In genomic region chr5:100828071-100828689, GRCh38 we compare ENCODE assay signal across 8 cellular contexts.
DNase-seq lines count a peak whose midpoint lies in the region; ATAC-seq and TF ChIP-seq lines count a peak whose summit lies in the region.

No MANE protein-coding gene starts in this region.

- no peaks in the 10 kb centered on the region for H3K27me3 ChIP-seq in H7 (ENCODE audit: control insufficient read depth, insufficient read depth, low read length)

- TF ChIP-seq CTCF in mucosa of descending colon (IDR thresholded peaks at IDR 0.05) = no peak
- no peak for TF ChIP-seq CTCF in chondrocyte (IDR thresholded peaks at IDR 0.05)
- TF ChIP-seq CTCF in progenitor cell of endocrine pancreas (IDR thresholded peaks at IDR 0.05; ENCODE audit: unreplicated experiment) = no peak

- H3K36me3 Mint-ChIP-seq in activated T-cell treated with anti-CD3 and anti-CD28 coated beads, Interleukin-2, amount 50 U/mL, for 24 hours (ENCODE audit: low read depth) = peaks cover 53% of the 10 kb centered on the region
- H3K36me3 Mint-ChIP-seq in T-cell = peaks cover 25% of the 10 kb centered on the region
- H3K36me3 Mint-ChIP-seq in chondrocyte (ENCODE audit: low read depth) = no peaks in the 10 kb centered on the region
- H3K36me3 Mint-ChIP-seq in progenitor cell of endocrine pancreas (ENCODE audit: insufficient read depth) = no peaks in the 10 kb centered on the region

- no peaks in the 10 kb centered on the region for H3K9me3 Mint-ChIP-seq in activated T-cell treated with anti-CD3 and anti-CD28 coated beads, Interleukin-2, amount 50 U/mL, for 24 hours
- H3K9me3 Mint-ChIP-seq in T-cell (no peaks in the 10 kb centered on the region), chondrocyte (ENCODE audit: low read depth) (no peaks in the 10 kb centered on the region), progenitor cell of endocrine pancreas (ENCODE audit: low read depth) (peaks cover 3% of the 10 kb centered on the region)

- H3K36me3 ChIP-seq in mucosa of descending colon (ENCODE audit: low read depth) = no peaks in the 10 kb centered on the region
- no peaks in the 10 kb centered on the region for H3K36me3 ChIP-seq in H7 (replicated peaks; ENCODE audit: control insufficient read depth, insufficient read depth, low read length)

- H3K27ac Mint-ChIP-seq in activated T-cell treated with anti-CD3 and anti-CD28 coated beads, Interleukin-2, amount 50 U/mL, for 24 hours = peak overlapping the region; percentile 90
- H3K27ac Mint-ChIP-seq in T-cell (peak overlapping the region; percentile 34 to 61), chondrocyte (ENCODE audit: unreplicated experiment) (no peak overlapping the region), progenitor cell of endocrine pancreas (no peak overlapping the region)

- CTCF ChIA-PET in T-cell (lab: Charles Lee) = interaction anchor here (0.6 to 1.1 kb wide), 3 partner anchors 29 to 103 kb away, joined by 3 to 4 read pairs (median 3); no protein-coding TSS in a partner anchor

- no peaks in the 10 kb centered on the region for H3K9me3 ChIP-seq in mucosa of descending colon

- POLR2A ChIA-PET in T-cell (lab: Charles Lee) = no interaction called here

- no peaks in the 10 kb centered on the region for H3K27me3 Mint-ChIP-seq in activated T-cell treated with anti-CD3 and anti-CD28 coated beads, Interleukin-2, amount 50 U/mL, for 24 hours
- H3K27me3 Mint-ChIP-seq in T-cell = no peaks in the 10 kb centered on the region
- H3K27me3 Mint-ChIP-seq in chondrocyte (ENCODE audit: low read depth) = no peaks in the 10 kb centered on the region
- no peaks in the 10 kb centered on the region for H3K27me3 Mint-ChIP-seq in progenitor cell of endocrine pancreas

- H3K4me3 Mint-ChIP-seq in activated T-cell treated with anti-CD3 and anti-CD28 coated beads, Interleukin-2, amount 50 U/mL, for 24 hours = peak overlapping the region; percentile 27
- H3K4me3 Mint-ChIP-seq in T-cell (peak overlapping the region in 1 of 3 donors; percentile 21), chondrocyte (ENCODE audit: unreplicated experiment) (no peak overlapping the region), progenitor cell of endocrine pancreas (ENCODE audit: low read depth) (no peak overlapping the region)

- ATAC-seq in HG02938 (IDR thresholded peaks at IDR 0.05; ENCODE audit: unreplicated experiment) (peak; percentile 83), T-cell (replicated peaks in 1 of 4) (no peak), mucosa of descending colon (peak; percentile 8)

- H3K4me3 ChIP-seq in mucosa of descending colon (no peak overlapping the region), H7 (ENCODE audit: insufficient read depth, low read depth, low read length) (no peak overlapping the region)

- peaks cover 57% of the 10 kb centered on the region for H3K4me1 Mint-ChIP-seq in activated T-cell treated with anti-CD3 and anti-CD28 coated beads, Interleukin-2, amount 50 U/mL, for 24 hours (ENCODE audit: low read depth)
- peaks cover 20 to 44% (median 43%) of the 10 kb centered on the region in 3 donors for H3K4me1 Mint-ChIP-seq in T-cell
- peaks cover 14% of the 10 kb centered on the region for H3K4me1 Mint-ChIP-seq in chondrocyte (ENCODE audit: low read depth)
- peaks cover 3% of the 10 kb centered on the region for H3K4me1 Mint-ChIP-seq in progenitor cell of endocrine pancreas (ENCODE audit: low read depth)

- intact Hi-C loops in mucosa of descending colon (cut with DNase I, micrococcal nuclease) = no loop called here

- H3K4me1 ChIP-seq in mucosa of descending colon (ENCODE audit: low read depth) = peaks cover 6% of the 10 kb centered on the region

- DNase-seq in activated T-cell treated with anti-CD3 and anti-CD28 coated beads, Interleukin-2, amount 50 U/mL, for 24 hours = no peak
- no peak for DNase-seq in activated T-cell treated with anti-CD3 and anti-CD28 coated beads, Interleukin-2, amount 50 U/mL, for 1 hour
- DNase-seq in T-cell (no peak), mucosa of descending colon (no peak), chondrocyte (ENCODE audit: low spot score) (no peak), H7 (no peak), progenitor cell of endocrine pancreas (ENCODE audit: low spot score, unreplicated experiment) (no peak)

Comparison
In these comparisons a context has a peak if more than half of its experiments do, and no peak if none do; other contexts are left out.
1. H3K27ac Mint-ChIP-seq: peak in activated T-cell treated with anti-CD3 and anti-CD28 coated beads, Interleukin-2, amount 50 U/mL, for 24 hours (single experiment) and T-cell (2 of 2); none in chondrocyte (single experiment) and progenitor cell of endocrine pancreas (single experiment).
2. ATAC-seq: peak in HG02938 (single experiment) and mucosa of descending colon (single experiment); none in T-cell (0 of 4).